Comparison of ENCODE assay signal across 16 cellular contexts in the genomic region with DNA sequence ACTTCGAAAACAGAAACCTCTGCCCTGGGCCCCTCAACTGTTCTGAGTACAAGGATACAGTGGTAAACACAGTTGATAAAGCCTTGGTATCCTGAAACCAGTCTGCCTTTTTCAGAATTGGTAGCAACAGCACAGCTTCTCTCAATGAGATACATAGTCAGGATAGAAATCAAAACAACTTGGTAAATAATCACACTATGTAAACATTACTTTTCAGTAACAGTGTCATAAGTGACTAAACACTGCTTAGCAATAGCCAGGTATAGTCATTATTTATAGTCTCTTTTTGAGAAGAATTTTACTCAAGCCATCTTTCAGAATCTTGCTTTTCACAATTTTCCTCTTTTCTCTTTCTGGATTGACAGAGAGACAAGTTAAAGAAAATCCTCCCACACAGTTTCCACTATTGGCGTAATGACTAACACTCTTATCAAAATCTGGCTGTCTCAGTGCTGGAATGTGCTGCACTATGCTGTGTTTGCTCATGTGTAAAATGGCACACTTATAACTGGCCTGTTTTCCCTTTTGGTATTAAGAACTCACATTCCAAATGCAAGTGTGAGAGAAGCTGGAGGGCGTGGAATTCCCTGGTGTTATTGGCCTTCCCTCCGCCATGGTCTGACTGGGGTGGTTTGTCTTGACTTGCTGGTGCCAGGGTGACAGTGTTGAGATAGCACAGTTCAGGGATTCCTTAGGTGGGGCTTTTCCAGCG.
DNase-seq lines count a peak whose midpoint lies in the region; ATAC-seq, FAIRE-seq and TF ChIP-seq lines count a peak whose summit lies in the region.
"Had no signal": no experiment of that assay in that cellular context is flagged by ENCODE, and none has a peak within 500 bp of the region (broad histone marks: within the 10 kb centered on the region; RNA-seq: fewer than 3 reads in every experiment).

No MANE protein-coding gene starts in this region.

- H3K4me3 ChIP-seq in kidney (ENCODE audit: low read length in 2 of 2): no peak overlapping the region
- H3K4me3 ChIP-seq: psoas muscle had no signal

- H3K36me3 ChIP-seq in kidney (ENCODE audit: control insufficient read depth in 1 of 2, insufficient read depth in 2 of 2, low read length in 2 of 2): no peaks in the 10 kb centered on the region
- H3K36me3 ChIP-seq: BE2C had no signal

- H3K9me3 ChIP-seq in kidney (ENCODE audit: control insufficient read depth in 1 of 2, low read length in 2 of 2): no peaks in the 10 kb centered on the region
- H3K9me3 ChIP-seq: BE2C had no signal

- intact Hi-C loops in kidney (cut with DNase I): no loop called here

- peak overlapping the region; percentile 10 for H3K27ac ChIP-seq in cingulate gyrus (ENCODE audit: low read depth, low read length)
- H3K27ac ChIP-seq in kidney (ENCODE audit: low read depth in 2 of 2, low read length in 2 of 2): peak overlapping the region in 1 of 2 donors; percentile 35
- H3K27ac ChIP-seq: psoas muscle had no signal

- no peak for ATAC-seq in HG02981 (IDR thresholded peaks at IDR 0.05; ENCODE audit: unreplicated experiment)
- ATAC-seq: psoas muscle had no signal

- TF ChIP-seq CTCF in kidney (IDR thresholded peaks at IDR 0.05; ENCODE audit: borderline replicate concordance, extremely low read depth, insufficient read depth): no peak

- H3K9ac ChIP-seq in kidney (ENCODE audit: low read length in 2 of 2): no peak overlapping the region

- DNase-seq in OCI-M1 (lab: John Stamatoyannopoulos, UW) (peak; percentile 74), kidney (no peak), retina (peak; percentile 25), NCI-H2081 (lab: John Stamatoyannopoulos, UW) (no peak), occipital lobe (lab: John Stamatoyannopoulos, UW) (no peak), NCI-H2227 treated with DMSO at 0.1 percent for 48 hours (lab: John Stamatoyannopoulos, UW) (no peak)
- DNase-seq: activated CD4-positive, alpha-beta T cell treated with anti-CD3 and anti-CD28 coated beads, Interleukin-2, amount 10 ng/mL, durations not matched to agents 24 days and 14 days; BE2C; H7; hypothalamus; psoas muscle; stimulated activated CD4-positive, alpha-beta T cell treated with anti-CD3 and anti-CD28 coated beads, Interleukin-4, amount 100 ng/mL, for 24 hours; stimulated activated naive CD4-positive, alpha-beta T cell treated with Interleukin-2 at 50 U/mL for 16 hours; T-helper 1 cell had no signal

- FAIRE-seq in kidney (lab: Jason Lieb, UNC): peak; percentile 15

- H3K4me1 ChIP-seq in kidney (ENCODE audit: control insufficient read depth in 1 of 2, insufficient read depth in 1 of 2, low read depth in 1 of 2, low read length in 2 of 2): peaks cover 0 to 4% of the 10 kb centered on the region in 2 donors
- H3K4me1 ChIP-seq: BE2C, psoas muscle had no signal

Comparison
In these comparisons a context has a peak if more than half of its experiments do, and no peak if none do; other contexts are left out.
1. DNase-seq: peak in OCI-M1 (single experiment) and retina (single experiment); none in kidney (single experiment), NCI-H2081 (0 of 2), occipital lobe (single experiment) and NCI-H2227 treated with DMSO at 0.1 percent for 48 hours (single experiment).